17 cellular contexts compared by ENCODE assay signal in the genomic region with DNA sequence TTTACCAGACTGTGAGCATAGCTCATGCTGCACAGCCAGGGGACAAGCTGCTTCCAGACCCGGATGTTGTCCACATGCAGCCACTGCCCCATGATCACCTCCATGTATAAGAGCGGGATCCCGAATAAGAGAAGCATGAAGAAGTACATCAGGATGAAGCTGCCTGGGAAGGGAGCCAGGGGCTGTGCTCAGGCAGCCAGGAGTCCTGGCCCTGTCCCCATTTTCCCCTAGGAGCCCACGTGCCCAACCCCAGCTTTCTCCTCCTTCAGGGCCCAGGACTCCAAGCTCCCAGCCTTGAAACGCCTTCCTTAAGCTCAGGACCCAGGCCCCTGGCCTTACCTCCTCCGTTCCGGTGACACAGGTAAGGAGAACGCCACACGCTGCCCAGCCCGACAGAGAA.
DNase-seq lines count a peak whose midpoint lies in the region; ATAC-seq lines count a peak whose summit lies in the region.
"Had no signal": no experiment of that assay in that cellular context is flagged by ENCODE, and none has a peak within 500 bp of the region (broad histone marks: within the 10 kb centered on the region; RNA-seq: fewer than 3 reads in every experiment).

No MANE protein-coding gene starts in this region.

- no peak overlapping the region for H3K4me3 ChIP-seq in neuronal stem cell (ENCODE audit: low read length in 2 of 2)
- H3K4me3 ChIP-seq: BLaER1 had no signal

- no peak overlapping the region for H2BK15ac ChIP-seq in neuronal stem cell (ENCODE audit: low read length)

- WGBS in neuronal stem cell (ENCODE audit: extremely low coverage in 2 of 2, insufficient read length in 2 of 2, insufficient replicate concordance in 1 of 2), 2 donors = no CpG with 5 or more reads among the region's 10 CpGs

- no peak overlapping the region for H3K4me3 Mint-ChIP-seq in T-helper 17 cell
- H3K4me3 Mint-ChIP-seq: CD14-positive monocyte; CD4-positive, alpha-beta memory T cell; HFFc6 had no signal

- H2BK12ac ChIP-seq in neuronal stem cell (ENCODE audit: low read length) = no peak overlapping the region

- DNase-seq in Right ventricle myocardium superior (no peak), cardiac septum (ENCODE audit: low spot score) (no peak), left ventricle myocardium superior (peak; percentile 30), Right ventricle myocardium inferior (ENCODE audit: missing footprints) (no peak), neuronal stem cell (ENCODE audit: low spot score) (no peak), T-helper 17 cell (no peak)
- DNase-seq: 8988T; CD4-positive, alpha-beta memory T cell; DMS79 treated with DMSO at 0.1 percent for 48 hours; GF-D8; GOT3; H7; HFFc6 had no signal

- no peak overlapping the region for H3K27ac Mint-ChIP-seq in T-helper 17 cell
- H3K27ac Mint-ChIP-seq: CD4-positive, alpha-beta memory T cell; HFFc6 had no signal

- no peak overlapping the region for H4K8ac ChIP-seq in neuronal stem cell (ENCODE audit: low read depth, low read length)

- H3K23ac ChIP-seq in neuronal stem cell (ENCODE audit: low read depth, low read length, poor library complexity) = no peak overlapping the region

- no peak overlapping the region for H2AFZ ChIP-seq in neuronal stem cell (ENCODE audit: low read length)

- no peaks in the 10 kb centered on the region for H3K27me3 ChIP-seq in neuronal stem cell (ENCODE audit: control insufficient read depth in 3 of 3, insufficient read depth in 3 of 3, low read depth in 1 of 3, low read length in 3 of 3)
- H3K27me3 ChIP-seq: BLaER1 had no signal

- H3K9me3 ChIP-seq in neuronal stem cell (replicated peaks in 1 of 2; ENCODE audit: control insufficient read depth in 2 of 2, insufficient read depth in 1 of 2, low read depth in 1 of 2, low read length in 2 of 2) = peaks cover 4 to 7% of the 10 kb centered on the region in 2 donors
- H3K9me3 ChIP-seq in T-helper 17 cell (ENCODE audit: control insufficient read depth, low read length, poor library complexity, severe bottlenecking) = peaks cover 2% of the 10 kb centered on the region

- H2BK120ac ChIP-seq in neuronal stem cell (ENCODE audit: low read depth, low read length) = no peak overlapping the region

- intact Hi-C loops in Right ventricle myocardium superior (cut with DNase I) (no loop called here), cardiac septum (cut with DNase I) (no loop called here), left ventricle myocardium superior (cut with micrococcal nuclease) (no loop called here), Right ventricle myocardium inferior (cut with DNase I) (no loop called here)

- H3K4me2 ChIP-seq in neuronal stem cell (ENCODE audit: insufficient read depth, low read length, poor library complexity, severe bottlenecking) = no peak overlapping the region
- H3K4me2 ChIP-seq: BLaER1 had no signal

- peaks cover 11% of the 10 kb centered on the region for H3K4me1 Mint-ChIP-seq in T-helper 17 cell
- H3K4me1 Mint-ChIP-seq: CD14-positive monocyte; CD4-positive, alpha-beta memory T cell had no signal

- H3K9ac ChIP-seq in neuronal stem cell (ENCODE audit: low read depth, low read length, poor library complexity) = no peak overlapping the region
- H3K9ac ChIP-seq: BLaER1 had no signal

- no peak overlapping the region for H4K91ac ChIP-seq in neuronal stem cell (ENCODE audit: low read depth, low read length, poor library complexity)

- H3K4ac ChIP-seq in neuronal stem cell (ENCODE audit: low read length) = no peak overlapping the region

- H3K18ac ChIP-seq in neuronal stem cell (ENCODE audit: low read length) = no peak overlapping the region

- no peaks in the 10 kb centered on the region for H3K4me1 ChIP-seq in neuronal stem cell (ENCODE audit: control insufficient read depth in 2 of 2, insufficient read depth in 1 of 2, low read depth in 1 of 2, low read length in 2 of 2)
- H3K4me1 ChIP-seq: BLaER1 had no signal

- H3K36me3 Mint-ChIP-seq in T-helper 17 cell (ENCODE audit: low read depth) = peaks cover 8% of the 10 kb centered on the region
- H3K36me3 Mint-ChIP-seq: CD14-positive monocyte had no signal

- no peak overlapping the region for H3K27ac ChIP-seq in neuronal stem cell (replicated peaks; ENCODE audit: low read length)
- H3K27ac ChIP-seq: BLaER1 had no signal

- peak overlapping the region; percentile 2 for H2BK5ac ChIP-seq in neuronal stem cell (ENCODE audit: low read length)

- peaks cover 0 to 2% of the 10 kb centered on the region in 2 donors for H3K36me3 ChIP-seq in neuronal stem cell (replicated peaks in 1 of 2; ENCODE audit: control insufficient read depth in 2 of 2, insufficient read depth in 2 of 2, low read length in 2 of 2)
- H3K36me3 ChIP-seq: BLaER1 had no signal

- no peak overlapping the region for H2AK5ac ChIP-seq in neuronal stem cell (ENCODE audit: low read depth, low read length)

- H3K14ac ChIP-seq in neuronal stem cell (ENCODE audit: low read length) = no peak overlapping the region

- H3K79me1 ChIP-seq in neuronal stem cell (ENCODE audit: low read depth, low read length) = no peaks in the 10 kb centered on the region

- H3K27me3 Mint-ChIP-seq in T-helper 17 cell = peaks cover 38% of the 10 kb centered on the region

- peak; percentile 41 for ATAC-seq in Right ventricle myocardium superior (ENCODE audit: poor library complexity)
- ATAC-seq in left ventricle myocardium superior = peak; percentile 63
- ATAC-seq in Right ventricle myocardium inferior = no peak
- no peak for ATAC-seq in HG03342 (IDR thresholded peaks at IDR 0.05; ENCODE audit: unreplicated experiment)
- no peak for ATAC-seq in T-helper 17 cell
- ATAC-seq: HCT116 had no signal

Comparison
In these comparisons a context has a peak if more than half of its experiments do, and no peak if none do; other contexts are left out.
1. ATAC-seq: peak in Right ventricle myocardium superior (single experiment) and left ventricle myocardium superior (single experiment); none in Right ventricle myocardium inferior (single experiment), HG03342 (single experiment) and T-helper 17 cell (single experiment).